ENCODE assay signal across 1 cellular context in genomic region chr9:76904661-76905457, GRCh38.
TF ChIP-seq lines count a peak whose summit lies in the region.

No MANE protein-coding gene starts in this region.

TF ChIP-seq in HEK293, 187 proteins besides CTCF, POLR2A, EP300 and RAD21 (continued from another document):
- TF ChIP-seq ZNF639 (tag by site-specific recombination; IDR thresholded peaks at IDR 0.05), result no peak
